In genomic region chr3:79521221-79521848, GRCh38 we compare ENCODE assay signal across 8 cellular contexts.
A peak's percentile ranks its signal among the peaks of the same experiment; 100 is the strongest.
DNase-seq lines count a peak whose midpoint lies in the region; ATAC-seq, FAIRE-seq and TF ChIP-seq lines count a peak whose summit lies in the region.

No MANE protein-coding gene starts in this region.

- FAIRE-seq in GM12891 (lab: Jason Lieb, UNC), result peak; percentile 57

- CTCF ChIA-PET in AG04449 (lab: Yijun Ruan, JAX), result interaction anchor here (0.8 to 3.1 kb wide), 6 partner anchors 9 to 1781 kb away, joined by 3 to 18 read pairs (median 4); no protein-coding TSS in a partner anchor

- peaks cover 14% of the 10 kb centered on the region for H3K4me1 Mint-ChIP-seq in neural progenitor cell

- no peak overlapping the region for H3K4me2 ChIP-seq in neural progenitor cell

- DNase-seq in AG04449 (ENCODE audit: low read depth, low spot score) (no peak), GM12891 (ENCODE audit: insufficient read length, low spot score) (no peak), NOMO-1 (lab: John Stamatoyannopoulos, UW; ENCODE audit: unreplicated experiment in 2 of 2) (peak; percentile 4 to 44), dorsolateral prefrontal cortex (no peak), neural progenitor cell (ENCODE audit: low spot score) (peak; percentile 63), UCSD-AML1 (lab: John Stamatoyannopoulos, UW; ENCODE audit: unreplicated experiment) (no peak), OCI-M2 (lab: John Stamatoyannopoulos, UW; ENCODE audit: unreplicated experiment) (no peak)

- H3K4me1 ChIP-seq in neural progenitor cell, result no peaks in the 10 kb centered on the region

- TF ChIP-seq CTCF in AG04449 (IDR thresholded peaks at IDR 0.05; ENCODE audit: insufficient read depth, low read length, missing control alignments) (peak; percentile 41), dorsolateral prefrontal cortex (IDR thresholded peaks at IDR 0.05 in 54 of 56, conservative IDR thresholded peaks at IDR 0.05 in 2 of 56; ENCODE audit: low read depth in 1 of 56, partially characterized antibody in 56 of 56) (peak; percentile 52 to 88 (median 75)), neural progenitor cell (IDR thresholded peaks at IDR 0.05) (peak; percentile 80)

- no peaks in the 10 kb centered on the region for H3F3A ChIP-seq in neural progenitor cell (ENCODE audit: low read depth)

- TF ChIP-seq POLR2A in GM12891 (IDR thresholded peaks at IDR 0.05; ENCODE audit: low read depth, low read length), result no peak

- H3K27ac ChIP-seq in dorsolateral prefrontal cortex, result no peak overlapping the region
- H3K27ac ChIP-seq in neural progenitor cell, result no peak overlapping the region

- no peaks in the 10 kb centered on the region for H3K36me3 ChIP-seq in neural progenitor cell

- H3K27me3 Mint-ChIP-seq in neural progenitor cell (ENCODE audit: insufficient read depth, low read depth), result no peaks in the 10 kb centered on the region

- H3K27ac Mint-ChIP-seq in neural progenitor cell, result no peak overlapping the region

- peak; percentile 64 for ATAC-seq in HG03159 (IDR thresholded peaks at IDR 0.05; ENCODE audit: unreplicated experiment)

- no peaks in the 10 kb centered on the region for H3K9me3 Mint-ChIP-seq in neural progenitor cell

- no peaks in the 10 kb centered on the region for H4K20me1 ChIP-seq in neural progenitor cell (ENCODE audit: low read depth)

- H3K9me3 ChIP-seq in neural progenitor cell (ENCODE audit: low read depth), result no peaks in the 10 kb centered on the region

- H3K27me3 ChIP-seq in dorsolateral prefrontal cortex (peaks cover 0 to 13% (median 0%) of the 10 kb centered on the region in 45 donors), neural progenitor cell (no peaks in the 10 kb centered on the region)

- no peaks in the 10 kb centered on the region for H3K36me3 Mint-ChIP-seq in neural progenitor cell

- H3K79me2 ChIP-seq in neural progenitor cell (ENCODE audit: low read depth), result no peaks in the 10 kb centered on the region

- no peak overlapping the region for H3K4me3 Mint-ChIP-seq in neural progenitor cell

- no peak overlapping the region for H3K9ac ChIP-seq in neural progenitor cell

- H3K4me3 ChIP-seq in AG04449 (ENCODE audit: low read depth, low read length) (no peak overlapping the region), dorsolateral prefrontal cortex (no peak overlapping the region), neural progenitor cell (no peak overlapping the region)

- intact Hi-C loops in dorsolateral prefrontal cortex (cut with DNase I), result loop anchor here in 1 of 2 donors (10.0 kb wide), 1 partner anchor 1163 kb away; no protein-coding TSS in a partner anchor

- POLR2A ChIA-PET in AG04449 (lab: Yijun Ruan, JAX), result no interaction called here

- no peak overlapping the region for H2AFZ ChIP-seq in neural progenitor cell (replicated peaks)

TF ChIP-seq in GM12891, 5 proteins besides CTCF, POLR2A, EP300 and RAD21:
- no peak for TF ChIP-seq POLR2AphosphoS5 (IDR thresholded peaks at IDR 0.05; ENCODE audit: low read depth, low read length)
- TF ChIP-seq POU2F2 (IDR thresholded peaks at IDR 0.05; ENCODE audit: low read depth, low read length), result no peak
- no peak for TF ChIP-seq PAX5 (IDR thresholded peaks at IDR 0.05; ENCODE audit: insufficient read depth, low read length, severe bottlenecking)
- no peak for TF ChIP-seq SPI1 (IDR thresholded peaks at IDR 0.05; ENCODE audit: low read depth, low read length)
- TF ChIP-seq TAF1 (IDR thresholded peaks at IDR 0.05; ENCODE audit: low read depth, low read length), result no peak

Comparison
In these comparisons a context has a peak if more than half of its experiments do, and no peak if none do; other contexts are left out.
1. DNase-seq: peak in NOMO-1 (2 of 2) and neural progenitor cell (single experiment); none in AG04449 (single experiment), GM12891 (single experiment), dorsolateral prefrontal cortex (0 of 10), UCSD-AML1 (single experiment) and OCI-M2 (single experiment).
2. Peak in every context shown above with its lines, with median percentiles within 50 percentile points of each other: CTCF ChIP-seq.